Comparison of ENCODE assay signal across 10 cellular contexts in genomic region chr10:27819781-27820531, GRCh38.
DNase-seq lines count a peak whose midpoint lies in the region; ATAC-seq and TF ChIP-seq lines count a peak whose summit lies in the region.
"Had no signal": no experiment of that assay in that cellular context is flagged by ENCODE, and none has a peak within 500 bp of the region (broad histone marks: within the 10 kb centered on the region; RNA-seq: fewer than 3 reads in every experiment).

No MANE protein-coding gene starts in this region.

- peaks cover 8% of the 10 kb centered on the region for H3K9me3 ChIP-seq in adipocyte (ENCODE audit: control insufficient read depth, low read length)
- peaks cover 0 to 9% (median 0%) of the 10 kb centered on the region in 11 donors for H3K9me3 ChIP-seq in heart right ventricle
- H3K9me3 ChIP-seq in sigmoid colon, result peaks cover 0 to 2% (median 0%) of the 10 kb centered on the region in 4 donors
- H3K9me3 ChIP-seq in colonic mucosa, result no peaks in the 10 kb centered on the region

- TF ChIP-seq EP300 in sigmoid colon (IDR thresholded peaks at IDR 0.05), result peak in 1 of 4 donors; percentile 40

- H3K36me3 ChIP-seq in adipocyte (ENCODE audit: control insufficient read depth, insufficient read depth, low read length, severe bottlenecking), result no peaks in the 10 kb centered on the region
- H3K36me3 ChIP-seq in heart right ventricle, result no peaks in the 10 kb centered on the region
- H3K36me3 ChIP-seq in sigmoid colon, result no peaks in the 10 kb centered on the region
- H3K36me3 ChIP-seq in colonic mucosa, result no peaks in the 10 kb centered on the region
- H3K36me3 ChIP-seq: WERI-Rb-1 had no signal

- ATAC-seq in heart right ventricle (peak; percentile 93 to 97 (median 96)), HG03025 (IDR thresholded peaks at IDR 0.05; ENCODE audit: low FRiP score, unreplicated experiment) (no peak)

- TF ChIP-seq POLR2A in sigmoid colon (IDR thresholded peaks at IDR 0.05), result no peak

- H3K9ac ChIP-seq in adipocyte (ENCODE audit: low read length), result no peak overlapping the region
- no peak overlapping the region for H3K9ac ChIP-seq in colonic mucosa (ENCODE audit: low read depth in 2 of 2, low read length in 2 of 2)

- H3K27me3 ChIP-seq in adipocyte (replicated peaks; ENCODE audit: control insufficient read depth, insufficient read depth, low read length) (peaks cover 9% of the 10 kb centered on the region), heart right ventricle (no peaks in the 10 kb centered on the region), sigmoid colon (no peaks in the 10 kb centered on the region), colonic mucosa (no peaks in the 10 kb centered on the region)

- peak overlapping the region; percentile 22 to 84 (median 58) for H3K27ac ChIP-seq in heart right ventricle
- peak overlapping the region in 3 of 4 donors; percentile 38 to 85 (median 76) for H3K27ac ChIP-seq in sigmoid colon
- H3K27ac ChIP-seq in colonic mucosa, result no peak overlapping the region
- H3K27ac ChIP-seq: WERI-Rb-1 had no signal

- no peak for TF ChIP-seq CTCF in heart right ventricle (IDR thresholded peaks at IDR 0.05)
- TF ChIP-seq CTCF in sigmoid colon (IDR thresholded peaks at IDR 0.05), result no peak
- TF ChIP-seq CTCF in colonic mucosa (IDR thresholded peaks at IDR 0.05), result no peak

- H3K4me1 ChIP-seq in adipocyte (ENCODE audit: control insufficient read depth, insufficient read depth, low read length), result no peaks in the 10 kb centered on the region
- H3K4me1 ChIP-seq in heart right ventricle, result peaks cover 0 to 20% (median 3%) of the 10 kb centered on the region in 9 donors
- peaks cover 0 to 33% (median 28%) of the 10 kb centered on the region in 4 donors for H3K4me1 ChIP-seq in sigmoid colon
- H3K4me1 ChIP-seq in colonic mucosa, result no peaks in the 10 kb centered on the region

- peak; percentile 37 for DNase-seq in Daoy (ENCODE audit: low read depth)
- DNase-seq in adipocyte (ENCODE audit: low read depth), result peak; percentile 17
- DNase-seq in heart right ventricle, result peak; percentile 53 to 55
- peak; percentile 64 for DNase-seq in sigmoid colon
- DNase-seq in T-helper 9 cell, result no peak
- DNase-seq in stimulated activated CD4-positive, alpha-beta T cell treated with anti-CD3 and anti-CD28 coated beads, Interleukin-1b, Interleukin-23, amount 100 ng/mL, for 48 hours, result no peak
- no peak for DNase-seq in colonic mucosa
- DNase-seq: immature natural killer cell, WERI-Rb-1 had no signal

- intact Hi-C loops in heart right ventricle (cut with DNase I) (no loop called here), sigmoid colon (cut with DNase I) (no loop called here), colonic mucosa (cut with DNase I) (no loop called here)

- WGBS in heart right ventricle, 2 donors, result 47 to 48% methylated on average over 9 of the region's 9 CpGs
- 78 to 83% methylated on average over 9 of the region's 9 CpGs for WGBS in sigmoid colon, 2 donors

- H3K4me3 ChIP-seq in adipocyte (ENCODE audit: low read length), result no peak overlapping the region
- peak overlapping the region in 2 of 10 donors; percentile 3 to 7 for H3K4me3 ChIP-seq in heart right ventricle
- H3K4me3 ChIP-seq in sigmoid colon, result no peak overlapping the region
- H3K4me3 ChIP-seq in colonic mucosa, result no peak overlapping the region

Comparison
In these comparisons a context has a peak if more than half of its experiments do, and no peak if none do; other contexts are left out.
1. DNase-seq: peak in Daoy (single experiment), adipocyte (single experiment), heart right ventricle (2 of 2) and sigmoid colon (single experiment); none in T-helper 9 cell (single experiment), stimulated activated CD4-positive, alpha-beta T cell treated with anti-CD3 and anti-CD28 coated beads, Interleukin-1b, Interleukin-23, amount 100 ng/mL, for 48 hours (single experiment) and colonic mucosa (single experiment).